ENCODE assay signal across 11 cellular contexts in the genomic region with DNA sequence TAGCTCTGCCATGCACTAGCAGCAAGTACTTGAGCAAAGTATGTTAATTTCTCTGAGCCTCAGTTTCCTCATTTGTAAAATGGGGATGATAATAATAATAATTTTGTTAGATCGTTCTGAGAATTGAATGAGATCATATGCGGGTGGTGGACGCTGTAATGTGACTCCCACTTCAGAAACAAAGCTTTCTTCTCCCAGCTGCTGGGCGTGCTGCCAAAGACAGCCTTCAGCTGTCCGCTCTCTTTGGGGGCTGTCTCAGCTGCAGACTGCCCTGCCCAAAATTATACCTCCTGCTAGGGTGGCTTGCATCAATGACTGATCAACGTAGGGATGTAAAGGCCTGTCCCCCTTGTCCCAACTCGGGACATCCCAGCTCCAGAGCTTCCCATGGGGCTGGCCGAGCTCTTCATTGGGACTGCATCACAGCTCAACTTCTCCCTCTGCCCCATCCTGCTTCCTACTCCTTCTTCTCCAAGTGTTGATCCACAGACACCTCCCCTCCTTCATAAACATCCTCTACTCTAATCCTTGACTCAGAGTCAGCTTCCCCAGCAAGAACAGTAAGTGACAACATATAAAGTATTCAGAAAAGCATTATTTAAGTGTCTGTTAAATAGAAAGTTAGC. TPM values are rescaled to one million over a fixed set of nuclear protein-coding genes. Genes with fewer than 3 reads are reported as not detected.
DNase-seq lines count a peak whose midpoint lies in the region; ATAC-seq, FAIRE-seq and TF ChIP-seq lines count a peak whose summit lies in the region.
"Had no signal": no experiment of that assay in that cellular context is flagged by ENCODE, and none has a peak within 500 bp of the region (broad histone marks: within the 10 kb centered on the region; RNA-seq: fewer than 3 reads in every experiment).

No MANE protein-coding gene starts in this region.

- no peak for ATAC-seq in stimulated activated effector memory CD8-positive, alpha-beta T cell treated with anti-CD3 and anti-CD28 coated beads, Interleukin-12 subunit alpha, Interleukin-12 subunit beta, amount 100 ng/mL, for 72 hours
- no peak for ATAC-seq in GM21526 (IDR thresholded peaks at IDR 0.05; ENCODE audit: low FRiP score, unreplicated experiment)

- 50 to 69% (median 60%) methylated on average over 8 of the region's 8 CpGs for WGBS in spleen, 5 donors

- peak; percentile 78 for DNase-seq in NCI-H748 treated with DMSO at 0.1 percent for 48 hours (lab: John Stamatoyannopoulos, UW)
- DNase-seq in fibroblast of peridontal ligament (ENCODE audit: extremely low read depth) = peak; percentile 50
- peak; percentile 57 for DNase-seq in spleen
- no peak for DNase-seq in stimulated activated effector memory CD8-positive, alpha-beta T cell treated with anti-CD3 and anti-CD28 coated beads, Interleukin-12 subunit alpha, Interleukin-12 subunit beta, amount 100 ng/mL, for 72 hours (ENCODE audit: low spot score in 2 of 2)
- DNase-seq in H54 (ENCODE audit: insufficient read length, low spot score) = no peak
- DNase-seq in activated CD4-positive, CD25-positive, alpha-beta regulatory T cell treated with anti-CD3 and anti-CD28 coated beads, Interleukin-2, amount 50 U/mL, for 72 hours = no peak
- DNase-seq: stimulated activated naive CD4-positive, alpha-beta T cell treated with Interleukin-2 at 50 U/mL for 16 hours had no signal

- TF ChIP-seq CTCF in spleen (IDR thresholded peaks at IDR 0.05 in 8 of 11, conservative IDR thresholded peaks at IDR 0.05 in 3 of 11) = no peak

- no peak overlapping the region for H3K27ac Mint-ChIP-seq in stimulated activated effector memory CD8-positive, alpha-beta T cell treated with anti-CD3 and anti-CD28 coated beads, Interleukin-12 subunit alpha, Interleukin-12 subunit beta, amount 100 ng/mL, for 72 hours
- H3K27ac Mint-ChIP-seq: activated naive CD4-positive, alpha-beta T cell treated with anti-CD3 and anti-CD28 coated beads, Interleukin-2, amount 50 U/mL, for 24 hours had no signal

- H3K9me3 ChIP-seq in spleen = peaks cover 0 to 10% (median 0%) of the 10 kb centered on the region in 8 donors

- no peak overlapping the region for H3K4me3 ChIP-seq in spleen

- TF ChIP-seq EP300 in Ishikawa (IDR thresholded peaks at IDR 0.05; ENCODE audit: borderline replicate concordance) = no peak

- H3K27ac ChIP-seq in spleen = no peak overlapping the region

- no peaks in the 10 kb centered on the region for H3K36me3 Mint-ChIP-seq in stimulated activated effector memory CD8-positive, alpha-beta T cell treated with anti-CD3 and anti-CD28 coated beads, Interleukin-12 subunit alpha, Interleukin-12 subunit beta, amount 100 ng/mL, for 72 hours
- H3K36me3 Mint-ChIP-seq: activated naive CD4-positive, alpha-beta T cell treated with anti-CD3 and anti-CD28 coated beads, Interleukin-2, amount 50 U/mL, for 24 hours had no signal

- no peaks in the 10 kb centered on the region for H3K36me3 ChIP-seq in spleen

- no peak for TF ChIP-seq RAD21 in Ishikawa (IDR thresholded peaks at IDR 0.05; ENCODE audit: low read depth)

- peaks cover 0 to 25% (median 0%) of the 10 kb centered on the region in 7 donors for H3K27me3 ChIP-seq in spleen (replicated peaks in 1 of 7)

- no peak overlapping the region for H3K4me3 Mint-ChIP-seq in stimulated activated effector memory CD8-positive, alpha-beta T cell treated with anti-CD3 and anti-CD28 coated beads, Interleukin-12 subunit alpha, Interleukin-12 subunit beta, amount 100 ng/mL, for 72 hours
- H3K4me3 Mint-ChIP-seq: activated naive CD4-positive, alpha-beta T cell treated with anti-CD3 and anti-CD28 coated beads, Interleukin-2, amount 50 U/mL, for 24 hours had no signal

- no peaks in the 10 kb centered on the region for H3K4me1 Mint-ChIP-seq in stimulated activated effector memory CD8-positive, alpha-beta T cell treated with anti-CD3 and anti-CD28 coated beads, Interleukin-12 subunit alpha, Interleukin-12 subunit beta, amount 100 ng/mL, for 72 hours
- H3K4me1 Mint-ChIP-seq: activated naive CD4-positive, alpha-beta T cell treated with anti-CD3 and anti-CD28 coated beads, Interleukin-2, amount 50 U/mL, for 24 hours had no signal

- no peaks in the 10 kb centered on the region for H3K9me3 Mint-ChIP-seq in stimulated activated effector memory CD8-positive, alpha-beta T cell treated with anti-CD3 and anti-CD28 coated beads, Interleukin-12 subunit alpha, Interleukin-12 subunit beta, amount 100 ng/mL, for 72 hours
- H3K9me3 Mint-ChIP-seq: activated naive CD4-positive, alpha-beta T cell treated with anti-CD3 and anti-CD28 coated beads, Interleukin-2, amount 50 U/mL, for 24 hours had no signal

- intact Hi-C loops in spleen (cut with DNase I; ENCODE audit: low total_unique reads) = no loop called here

- no peak for TF ChIP-seq POLR2A in spleen (IDR thresholded peaks at IDR 0.05)
- TF ChIP-seq POLR2A in H54 (IDR thresholded peaks at IDR 0.05; ENCODE audit: low read depth, low read length) = no peak

- H3K4me1 ChIP-seq in spleen = no peaks in the 10 kb centered on the region

- no peak for FAIRE-seq in H54 (lab: Jason Lieb, UNC)

TF ChIP-seq in Ishikawa, 13 proteins besides CTCF, POLR2A, EP300 and RAD21:
- TF ChIP-seq EGR1 (IDR thresholded peaks at IDR 0.05) = no peak
- peak; percentile 64 for TF ChIP-seq NFIC (IDR thresholded peaks at IDR 0.05)
TF ChIP-seq in Ishikawa: peak in this region for 1.

RNA-seq across cellular contexts. Expression of a gene that starts 30.7 kb away (rescaled TPM):
- 10 to 100 TPM; 33.2 to 62.7 (median 46.6) TPM for total RNA-seq in spleen
- 10 to 100 TPM in 1 of 3 donors, 1 to 10 TPM in 2; 6.7 to 12.6 (median 8.9) TPM for polyA plus RNA-seq in spleen
- total RNA-seq: T-helper 2 cell treated with Interferon-gamma antibody and Interleukin-4, amounts not matched to agents 100 ng/mL and 5 ng/mL, for 36 hours had no signal

Comparison
In these comparisons a context has a peak if more than half of its experiments do, and no peak if none do; other contexts are left out.
1. DNase-seq: peak in NCI-H748 treated with DMSO at 0.1 percent for 48 hours (single experiment), fibroblast of peridontal ligament (single experiment) and spleen (single experiment); none in stimulated activated effector memory CD8-positive, alpha-beta T cell treated with anti-CD3 and anti-CD28 coated beads, Interleukin-12 subunit alpha, Interleukin-12 subunit beta, amount 100 ng/mL, for 72 hours (0 of 2), H54 (single experiment) and activated CD4-positive, CD25-positive, alpha-beta regulatory T cell treated with anti-CD3 and anti-CD28 coated beads, Interleukin-2, amount 50 U/mL, for 72 hours (single experiment).